25 cellular contexts compared by ENCODE assay signal in the genomic region with DNA sequence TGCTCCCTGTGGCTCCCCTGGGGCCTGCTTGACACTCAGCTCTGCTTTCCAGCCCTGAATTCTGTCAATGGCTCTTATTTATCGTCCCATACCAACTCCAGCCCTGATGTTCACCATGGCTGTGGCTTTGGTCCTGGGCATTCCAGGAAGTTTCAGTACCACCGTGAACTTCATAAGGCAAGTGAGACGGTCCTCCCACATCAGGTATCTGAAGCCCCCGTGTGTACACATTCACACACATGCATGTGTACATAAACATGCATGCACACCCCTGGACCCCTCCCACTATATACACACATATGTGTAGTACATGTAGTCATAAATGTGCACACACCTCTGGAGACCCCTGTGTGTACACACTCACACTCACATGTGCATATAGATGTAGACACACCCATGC.
"Had no signal": no experiment of that assay in that cellular context is flagged by ENCODE, and none has a peak within 500 bp of the region (broad histone marks: within the 10 kb centered on the region; RNA-seq: fewer than 3 reads in every experiment).

No MANE protein-coding gene starts in this region.

- H3K27ac Mint-ChIP-seq: activated CD4-positive, alpha-beta memory T cell treated with anti-CD3 and anti-CD28 coated beads for 36 hours; activated CD4-positive, alpha-beta T cell treated with anti-CD3 and anti-CD28 coated beads for 36 hours; activated CD4-positive, alpha-beta T cell treated with anti-CD3 and anti-CD28 coated beads, Interleukin-2, amount 10 ng/mL, durations not matched to agents 24 days and 14 days; activated CD8-positive, alpha-beta T cell treated with anti-CD3 and anti-CD28 coated beads, Interleukin-2, amount 10 ng/mL, durations not matched to agents 7 days and 5 days; activated naive CD8-positive, alpha-beta T cell; activated T-helper 17 cell treated with anti-CD3 and anti-CD28 coated beads, Interleukin-2, amount 50 U/mL, for 72 hours; effector memory CD8-positive, alpha-beta T cell had no signal

- H3K36me3 Mint-ChIP-seq: activated CD4-positive, alpha-beta memory T cell treated with anti-CD3 and anti-CD28 coated beads for 36 hours; activated naive CD8-positive, alpha-beta T cell had no signal

- ATAC-seq: activated CD4-positive, alpha-beta T cell treated with anti-CD3 and anti-CD28 coated beads for 36 hours; activated CD8-positive, alpha-beta T cell treated with anti-CD3 and anti-CD28 coated beads, Interleukin-2, amount 10 ng/mL, durations not matched to agents 7 days and 5 days; activated T-cell treated with anti-CD3 and anti-CD28 coated beads, Interleukin-2, amount 50 U/mL, for 4 hours; activated T-helper 17 cell treated with anti-CD3 and anti-CD28 coated beads, Interleukin-2, amount 50 U/mL, for 72 hours; effector memory CD8-positive, alpha-beta T cell; gastroesophageal sphincter had no signal

- DNase-seq: activated CD4-positive, alpha-beta memory T cell treated with anti-CD3 and anti-CD28 coated beads for 36 hours; activated CD4-positive, alpha-beta T cell treated with anti-CD3 and anti-CD28 coated beads for 36 hours; activated CD4-positive, alpha-beta T cell treated with anti-CD3 and anti-CD28 coated beads, Interleukin-2, amount 10 ng/mL, durations not matched to agents 24 days and 14 days; activated CD4-positive, CD25-positive, alpha-beta regulatory T cell; activated CD4-positive, CD25-positive, alpha-beta regulatory T cell treated with anti-CD3 and anti-CD28 coated beads, Interleukin-2, amount 50 U/mL, for 72 hours; activated CD8-positive, alpha-beta T cell treated with anti-CD3 and anti-CD28 coated beads, Interleukin-2, amount 10 ng/mL, durations not matched to agents 7 days and 5 days; activated effector memory CD4-positive, alpha-beta T cell treated with Interleukin-2 at 50 U/mL for 16 hours; activated gamma-delta T cell treated with Interleukin-2 at 50 U/mL for 16 hours; activated naive CD4-positive, alpha-beta T cell treated with anti-CD3 and anti-CD28 coated beads, Interleukin-2, amount 50 U/mL, for 16 hours; activated naive CD4-positive, alpha-beta T cell treated with Interleukin-2 at 50 U/mL for 16 hours; activated T-cell treated with anti-CD3 and anti-CD28 coated beads, Interleukin-2, amount 50 U/mL, for 4 hours; amniotic stem cell; anterior cingulate cortex; brain microvascular endothelial cell; dermis blood vessel endothelial cell; effector CD4-positive, alpha-beta T cell; effector memory CD8-positive, alpha-beta T cell; erythroblast; esophagus squamous epithelium; foreskin melanocyte; T-helper 2 cell had no signal

- H3K9me3 Mint-ChIP-seq: activated CD4-positive, alpha-beta memory T cell treated with anti-CD3 and anti-CD28 coated beads for 36 hours; activated CD4-positive, alpha-beta T cell treated with anti-CD3 and anti-CD28 coated beads, Interleukin-2, amount 10 ng/mL, durations not matched to agents 24 days and 14 days; activated T-cell treated with anti-CD3 and anti-CD28 coated beads, Interleukin-2, amount 50 U/mL, for 4 hours; activated T-helper 17 cell treated with anti-CD3 and anti-CD28 coated beads, Interleukin-2, amount 50 U/mL, for 72 hours; central memory CD8-positive, alpha-beta T cell; effector memory CD8-positive, alpha-beta T cell had no signal

- H3K4me1 Mint-ChIP-seq: activated CD4-positive, alpha-beta T cell treated with anti-CD3 and anti-CD28 coated beads for 36 hours; activated CD4-positive, alpha-beta T cell treated with anti-CD3 and anti-CD28 coated beads, Interleukin-2, amount 10 ng/mL, durations not matched to agents 24 days and 14 days; activated T-helper 17 cell treated with anti-CD3 and anti-CD28 coated beads, Interleukin-2, amount 50 U/mL, for 72 hours; central memory CD8-positive, alpha-beta T cell had no signal

- H3K4me3 Mint-ChIP-seq: activated CD4-positive, alpha-beta memory T cell treated with anti-CD3 and anti-CD28 coated beads for 36 hours; activated CD4-positive, alpha-beta T cell treated with anti-CD3 and anti-CD28 coated beads for 36 hours; activated CD4-positive, alpha-beta T cell treated with anti-CD3 and anti-CD28 coated beads, Interleukin-2, amount 10 ng/mL, durations not matched to agents 24 days and 14 days; activated CD8-positive, alpha-beta T cell treated with anti-CD3 and anti-CD28 coated beads, Interleukin-2, amount 10 ng/mL, durations not matched to agents 7 days and 5 days; activated naive CD8-positive, alpha-beta T cell; activated T-cell treated with anti-CD3 and anti-CD28 coated beads, Interleukin-2, amount 50 U/mL, for 4 hours; activated T-helper 17 cell treated with anti-CD3 and anti-CD28 coated beads, Interleukin-2, amount 50 U/mL, for 72 hours; central memory CD8-positive, alpha-beta T cell; effector memory CD8-positive, alpha-beta T cell had no signal
